Comparison of ENCODE assay signal across 30 cellular contexts in the genomic region with DNA sequence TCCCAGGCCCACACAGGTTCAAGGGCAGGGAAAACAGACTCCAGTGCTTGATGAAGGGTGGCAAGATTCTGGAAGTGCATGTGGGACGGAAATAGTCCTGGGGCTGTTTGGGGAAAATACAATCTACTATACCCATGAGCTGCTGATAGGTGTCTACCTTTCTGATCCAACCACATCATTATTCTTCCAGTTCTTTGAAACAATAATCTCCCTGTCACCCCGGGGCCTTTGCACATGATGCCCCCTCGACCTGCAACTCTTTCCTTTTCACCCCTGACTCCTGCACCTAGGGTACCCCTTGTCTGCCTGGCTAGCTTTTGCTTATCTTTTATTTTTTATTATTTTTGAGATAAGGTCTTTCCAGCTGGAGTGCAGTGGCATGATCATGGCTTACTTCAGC. TPM values are rescaled to one million over a fixed set of nuclear protein-coding genes. Genes with fewer than 3 reads are reported as not detected.
"Had no signal": no experiment of that assay in that cellular context is flagged by ENCODE, and none has a peak within 500 bp of the region (broad histone marks: within the 10 kb centered on the region; RNA-seq: fewer than 3 reads in every experiment).

No MANE protein-coding gene starts in this region.

- H3K27ac Mint-ChIP-seq: activated CD4-positive, alpha-beta T cell treated with anti-CD3 and anti-CD28 coated beads for 36 hours; activated naive CD8-positive, alpha-beta T cell treated with anti-CD3 and anti-CD28 coated beads for 36 hours; activated T-helper 1 cell treated with anti-CD3 and anti-CD28 coated beads, Interleukin-12 subunit alpha, Interleukin-12 subunit beta, Interleukin-2, Interleukin-4 antibody, amounts not matched to agents 30 ng/mL and 10 ng/mL and 1 ng/mL, durations not matched to agents 14 hours and 24 hours and 36 hours; WTC11 had no signal

- H3K27ac ChIP-seq: brain microvascular endothelial cell, SJCRH30, SK-N-MC had no signal

- H3K4me3 ChIP-seq: SJCRH30, SK-N-MC had no signal

- H3K4me1 ChIP-seq: SJCRH30 had no signal

- H3K36me3 Mint-ChIP-seq: activated naive CD8-positive, alpha-beta T cell treated with anti-CD3 and anti-CD28 coated beads for 36 hours had no signal

- H3K9me3 ChIP-seq: SJCRH30 had no signal

- ATAC-seq: activated CD4-positive, alpha-beta T cell treated with anti-CD3 and anti-CD28 coated beads for 36 hours; activated CD4-positive, CD25-positive, alpha-beta regulatory T cell treated with anti-CD3 and anti-CD28 coated beads, Interleukin-2, amount 50 U/mL, for 24 hours; activated T-cell treated with anti-CD3 and anti-CD28 coated beads, Interleukin-2, amount 50 U/mL, for 4 hours; Panc1; WTC11 had no signal

- H3K4me3 Mint-ChIP-seq: activated CD4-positive, alpha-beta T cell treated with anti-CD3 and anti-CD28 coated beads for 36 hours; activated CD4-positive, alpha-beta T cell treated with anti-CD3 and anti-CD28 coated beads, Interleukin-2, amount 10 ng/mL, durations not matched to agents 7 days and 5 days; activated naive CD8-positive, alpha-beta T cell treated with anti-CD3 and anti-CD28 coated beads for 36 hours; activated T-cell treated with anti-CD3 and anti-CD28 coated beads, Interleukin-2, amount 50 U/mL, for 4 hours; activated T-helper 1 cell treated with anti-CD3 and anti-CD28 coated beads, Interleukin-12 subunit alpha, Interleukin-12 subunit beta, Interleukin-2, Interleukin-4 antibody, amounts not matched to agents 30 ng/mL and 10 ng/mL and 1 ng/mL, durations not matched to agents 14 hours and 24 hours and 36 hours; T-helper 2 cell treated with Interferon-gamma antibody and Interleukin-4, amounts not matched to agents 5 μg/mL and 100 μg/mL, for 36 hours; WTC11 had no signal

- H3K27me3 ChIP-seq: brain microvascular endothelial cell, SJCRH30 had no signal

- H3K9me3 Mint-ChIP-seq: activated CD4-positive, alpha-beta T cell treated with anti-CD3 and anti-CD28 coated beads, Interleukin-2, amount 10 ng/mL, durations not matched to agents 7 days and 5 days; activated T-cell treated with anti-CD3 and anti-CD28 coated beads, Interleukin-2, amount 50 U/mL, for 4 hours; activated T-helper 1 cell treated with anti-CD3 and anti-CD28 coated beads, Interleukin-12 subunit alpha, Interleukin-12 subunit beta, Interleukin-2, Interleukin-4 antibody, amounts not matched to agents 30 ng/mL and 10 ng/mL and 1 ng/mL, durations not matched to agents 14 hours and 24 hours and 36 hours had no signal

- H3K36me3 ChIP-seq: brain microvascular endothelial cell, SJCRH30 had no signal

- H3K27me3 Mint-ChIP-seq: activated CD4-positive, alpha-beta T cell treated with anti-CD3 and anti-CD28 coated beads for 36 hours; activated CD4-positive, alpha-beta T cell treated with anti-CD3 and anti-CD28 coated beads, Interleukin-2, amount 10 ng/mL, durations not matched to agents 7 days and 5 days; activated naive CD8-positive, alpha-beta T cell treated with anti-CD3 and anti-CD28 coated beads for 36 hours had no signal

- DNase-seq: activated CD4-positive, alpha-beta T cell treated with anti-CD3 and anti-CD28 coated beads for 36 hours; activated CD4-positive, alpha-beta T cell treated with anti-CD3 and anti-CD28 coated beads, Interleukin-2, amount 10 ng/mL, durations not matched to agents 7 days and 5 days; activated CD4-positive, alpha-beta T cell treated with anti-CD3 and anti-CD28 coated beads, Interleukin-2, amount 50 U/mL, for 48 hours; activated CD8-positive, alpha-beta memory T cell treated with anti-CD3 and anti-CD28 coated beads, Interleukin-2, amount 50 U/mL, for 4 hours; activated effector memory CD4-positive, alpha-beta T cell treated with Interleukin-2 at 50 U/mL for 16 hours; activated naive CD4-positive, alpha-beta T cell treated with anti-CD3 and anti-CD28 coated beads, Interleukin-2, amount 50 U/mL, for 16 hours; activated naive CD8-positive, alpha-beta T cell treated with anti-CD3 and anti-CD28 coated beads for 36 hours; activated T-cell treated with anti-CD3 and anti-CD28 coated beads for 4 hours; activated T-cell treated with anti-CD3 and anti-CD28 coated beads, Interleukin-2, amount 50 U/mL, for 4 hours; amniotic stem cell; aorta; brain microvascular endothelial cell; central memory CD4-positive, alpha-beta T cell; NCI-H1105; NCI-H1417 treated with DMSO at 0.1 percent for 48 hours; NCI-H187 treated with DMSO at 0.1 percent for 48 hours; NCI-H2081; NCI-H2171 treated with DMSO at 0.1 percent for 48 hours; NCI-H2227 treated with DMSO at 0.1 percent for 48 hours; NCI-H446 treated with DMSO at 0.1 percent for 48 hours; NCI-H524; NCI-H69; SHP77; SJCRH30 had no signal

RNA-seq across cellular contexts. Expression of gene LDHD, which starts 45.0 kb away (rescaled TPM):
- total RNA-seq: activated naive CD8-positive, alpha-beta T cell treated with anti-CD3 and anti-CD28 coated beads for 36 hours had no signal
